In genomic region chr19:34501339-34502320, GRCh38 we compare ENCODE assay signal across 1 cellular context.
A peak's percentile ranks its signal among the peaks of the same experiment; 100 is the strongest.
TF ChIP-seq lines count a peak whose summit lies in the region.

No MANE protein-coding gene starts in this region.

TF ChIP-seq in HEK293, 187 proteins besides CTCF, POLR2A, EP300 and RAD21 (continued from another document):
- TF ChIP-seq PRDM10 (tag by site-specific recombination; IDR thresholded peaks at IDR 0.05) (peak; percentile 67), KLF8 (tag by site-specific recombination; IDR thresholded peaks at IDR 0.05) (peak; percentile 68), ZBTB20 (tag by site-specific recombination; IDR thresholded peaks at IDR 0.05) (peak; percentile 67), ZNF423 (tag by site-specific recombination; IDR thresholded peaks at IDR 0.05) (peak; percentile 95), ZNF621 (tag by site-specific recombination; IDR thresholded peaks at IDR 0.05) (no peak), ZNF704 (tag by site-specific recombination; IDR thresholded peaks at IDR 0.05) (no peak), ZNF585B (tag by site-specific recombination; IDR thresholded peaks at IDR 0.05) (no peak; the same call in none of the 2 replicates), ZNF18 (tag by site-specific recombination; IDR thresholded peaks at IDR 0.05) (peak; percentile 66), ZNF600 (tag by site-specific recombination; IDR thresholded peaks at IDR 0.05) (peak; percentile 88), ZNF610 (tag by site-specific recombination; IDR thresholded peaks at IDR 0.05; ENCODE audit: borderline replicate concordance) (peak; percentile 62), ZSCAN30 (tag by site-specific recombination; IDR thresholded peaks at IDR 0.05) (peak; percentile 99), ZNF138 (tag by site-specific recombination; IDR thresholded peaks at IDR 0.05; ENCODE audit: borderline replicate concordance) (no peak), ZNF280D (tag by site-specific recombination; IDR thresholded peaks at IDR 0.05) (no peak), ZNF629 (tag by site-specific recombination; IDR thresholded peaks at IDR 0.05) (peak; percentile 72), YY1 (tag by site-specific recombination; IDR thresholded peaks at IDR 0.05) (no peak), MZF1 (tag by site-specific recombination; IDR thresholded peaks at IDR 0.05; ENCODE audit: borderline replicate concordance) (no peak), ZXDB (tag by site-specific recombination; IDR thresholded peaks at IDR 0.05) (peak; percentile 75), ZNF416 (tag by site-specific recombination; IDR thresholded peaks at IDR 0.05) (no peak), ZNF146 (tag by site-specific recombination; IDR thresholded peaks at IDR 0.05) (0 out of 2 replicates have a peak, but pooled peaks have one; percentile 9), ZFP37 (tag by site-specific recombination; IDR thresholded peaks at IDR 0.05) (peak; percentile 79; the same call in 1 of the 2 replicates), ZNF626 (tag by site-specific recombination; IDR thresholded peaks at IDR 0.05) (no peak), FEZF1 (tag by site-specific recombination; IDR thresholded peaks at IDR 0.05) (0 out of 2 replicates have a peak, but pooled peaks have one; percentile 7), ZNF274 (IDR thresholded peaks at IDR 0.05; ENCODE audit: low read length) (no peak), ZNF274 (tag by site-specific recombination; IDR thresholded peaks at IDR 0.05; ENCODE audit: borderline replicate concordance) (no peak), ZBTB17 (tag by site-specific recombination; IDR thresholded peaks at IDR 0.05) (peak; percentile 88), ZNF19 (tag by site-specific recombination; IDR thresholded peaks at IDR 0.05; ENCODE audit: low read depth) (no peak), ZBTB44 (tag by site-specific recombination; IDR thresholded peaks at IDR 0.05) (no peak), ZEB2 (tag by site-specific recombination; IDR thresholded peaks at IDR 0.05) (peak; percentile 80), ZNF501 (tag by site-specific recombination; IDR thresholded peaks at IDR 0.05) (peak; percentile 87), ZNF843 (tag by site-specific recombination; IDR thresholded peaks at IDR 0.05) (peak; percentile 49; the same call in 1 of the 2 replicates), ZBTB48 (tag by site-specific recombination; IDR thresholded peaks at IDR 0.05) (peak; percentile 92), HOXC10 (CRISPR knock-in tag; IDR thresholded peaks at IDR 0.05) (no peak), ZNF157 (tag by site-specific recombination; IDR thresholded peaks at IDR 0.05) (no peak; the same call in 1 of the 2 replicates), ZBTB7A (tag by site-specific recombination; IDR thresholded peaks at IDR 0.05; ENCODE audit: low read depth) (peak; percentile 90), ZNF391 (tag by site-specific recombination; IDR thresholded peaks at IDR 0.05; ENCODE audit: borderline replicate concordance, low read depth) (peak; percentile 93), PATZ1 (tag by site-specific recombination; IDR thresholded peaks at IDR 0.05) (peak; percentile 58), ZNF23 (tag by site-specific recombination; IDR thresholded peaks at IDR 0.05; ENCODE audit: borderline replicate concordance) (no peak), ZNF785 (tag by site-specific recombination; IDR thresholded peaks at IDR 0.05) (0 out of 2 replicates have a peak, but pooled peaks have one; percentile 65), ZNF670 (tag by site-specific recombination; IDR thresholded peaks at IDR 0.05; ENCODE audit: low read depth) (no peak), GLIS2 (tag by site-specific recombination; IDR thresholded peaks at IDR 0.05) (peak; percentile 93), ZNF2 (tag by site-specific recombination; IDR thresholded peaks at IDR 0.05) (peak; percentile 98)
